Comparison of ENCODE assay signal across 14 cellular contexts in the genomic region with DNA sequence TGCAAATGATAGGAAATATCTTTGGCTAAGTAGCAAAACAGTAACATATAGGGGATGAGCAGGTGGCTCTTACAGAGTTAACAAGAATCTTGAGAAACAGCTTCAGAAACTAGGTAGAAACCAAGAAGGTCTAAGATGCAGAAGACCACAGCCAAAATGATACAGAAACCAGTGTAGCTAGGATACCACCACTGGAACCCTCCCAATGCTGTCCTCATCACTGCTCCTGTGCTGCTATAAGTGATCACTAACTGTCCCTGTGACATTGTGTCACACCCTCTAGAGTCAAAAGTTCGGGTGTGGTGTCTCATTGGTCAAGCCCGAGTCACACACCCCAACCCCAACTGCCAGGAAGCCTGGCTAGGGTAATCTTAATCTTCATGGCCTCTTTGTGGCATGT.
DNase-seq lines count a peak whose midpoint lies in the region; ATAC-seq and TF ChIP-seq lines count a peak whose summit lies in the region.
"Had no signal": no experiment of that assay in that cellular context is flagged by ENCODE, and none has a peak within 500 bp of the region (broad histone marks: within the 10 kb centered on the region; RNA-seq: fewer than 3 reads in every experiment).

No MANE protein-coding gene starts in this region.

- H3K36me3 Mint-ChIP-seq in stimulated activated effector memory CD8-positive, alpha-beta T cell treated with anti-CD3 and anti-CD28 coated beads, Interleukin-12 subunit alpha, Interleukin-12 subunit beta, amount 100 ng/mL, for 72 hours, result no peaks in the 10 kb centered on the region

- H3K27me3 ChIP-seq in left ventricle myocardium inferior (ENCODE audit: low read depth) (no peaks in the 10 kb centered on the region), hepatocyte (no peaks in the 10 kb centered on the region)
- H3K27me3 ChIP-seq: upper lobe of right lung had no signal

- no peaks in the 10 kb centered on the region for H3K4me1 Mint-ChIP-seq in stimulated activated effector memory CD8-positive, alpha-beta T cell treated with anti-CD3 and anti-CD28 coated beads, Interleukin-12 subunit alpha, Interleukin-12 subunit beta, amount 100 ng/mL, for 72 hours

- no peaks in the 10 kb centered on the region for H3K9me2 ChIP-seq in hepatocyte (replicated peaks; ENCODE audit: insufficient read depth)

- no peaks in the 10 kb centered on the region for H4K20me1 ChIP-seq in hepatocyte (ENCODE audit: insufficient read depth, poor library complexity, severe bottlenecking)

- H3K79me2 ChIP-seq in hepatocyte, result no peaks in the 10 kb centered on the region

- H2AFZ ChIP-seq in hepatocyte, result no peak overlapping the region

- H3K9me3 ChIP-seq in left ventricle myocardium inferior (replicated peaks) (no peaks in the 10 kb centered on the region), hepatocyte (ENCODE audit: low read depth) (no peaks in the 10 kb centered on the region)
- H3K9me3 ChIP-seq: upper lobe of right lung had no signal

- DNase-seq in left ventricle myocardium superior (no peak), left ventricle myocardium inferior (no peak), hepatocyte (ENCODE audit: low spot score) (no peak), NAMALWA (ENCODE audit: low spot score) (no peak)
- DNase-seq in stimulated activated effector memory CD8-positive, alpha-beta T cell treated with anti-CD3 and anti-CD28 coated beads, Interleukin-12 subunit alpha, Interleukin-12 subunit beta, amount 100 ng/mL, for 72 hours (ENCODE audit: low spot score in 2 of 2), result no peak
- DNase-seq in NK-92 treated with Interleukin-12 subunit alpha and Interleukin-12 subunit beta, amount 100 ng/mL, for 24 hours (lab: John Stamatoyannopoulos, UW), result no peak
- DNase-seq: activated CD4-positive, alpha-beta T cell treated with anti-CD3 and anti-CD28 coated beads for 48 hours; NCI-H1092; NCI-H446 treated with DMSO at 0.1 percent for 48 hours; occipital lobe; upper lobe of right lung had no signal

- H3K4me3 ChIP-seq in left ventricle myocardium inferior, result no peak overlapping the region
- H3K4me3 ChIP-seq in hepatocyte, result no peak overlapping the region
- H3K4me3 ChIP-seq: upper lobe of right lung had no signal

- H3K27ac Mint-ChIP-seq in stimulated activated effector memory CD8-positive, alpha-beta T cell treated with anti-CD3 and anti-CD28 coated beads, Interleukin-12 subunit alpha, Interleukin-12 subunit beta, amount 100 ng/mL, for 72 hours, result no peak overlapping the region
- H3K27ac Mint-ChIP-seq: T-helper 1 cell treated with Interleukin-12 subunit alpha and Interleukin-12 subunit beta and Interleukin-4 antibody, amounts not matched to agents 30 μg/mL and 1 μg/mL, for 36 hours had no signal

- H3K27ac ChIP-seq in left ventricle myocardium inferior (replicated peaks) (no peak overlapping the region), hepatocyte (no peak overlapping the region)
- H3K27ac ChIP-seq: upper lobe of right lung had no signal

- TF ChIP-seq CTCF in left ventricle myocardium inferior (IDR thresholded peaks at IDR 0.05; ENCODE audit: borderline replicate concordance), result no peak
- no peak for TF ChIP-seq CTCF in hepatocyte (IDR thresholded peaks at IDR 0.05; ENCODE audit: poor library complexity)

- no peak overlapping the region for H3K4me3 Mint-ChIP-seq in stimulated activated effector memory CD8-positive, alpha-beta T cell treated with anti-CD3 and anti-CD28 coated beads, Interleukin-12 subunit alpha, Interleukin-12 subunit beta, amount 100 ng/mL, for 72 hours
- H3K4me3 Mint-ChIP-seq: T-helper 1 cell treated with Interleukin-12 subunit alpha and Interleukin-12 subunit beta and Interleukin-4 antibody, amounts not matched to agents 30 μg/mL and 1 μg/mL, for 36 hours had no signal

- no peak overlapping the region for H3K4me2 ChIP-seq in hepatocyte

- WGBS in hepatocyte (ENCODE audit: low lambda C conversion rate, missing lambda C conversion rate), result 87% methylated on average over 2 of the region's 2 CpGs

- H3K9me3 Mint-ChIP-seq in stimulated activated effector memory CD8-positive, alpha-beta T cell treated with anti-CD3 and anti-CD28 coated beads, Interleukin-12 subunit alpha, Interleukin-12 subunit beta, amount 100 ng/mL, for 72 hours, result no peaks in the 10 kb centered on the region
- H3K9me3 Mint-ChIP-seq: T-helper 1 cell treated with Interleukin-12 subunit alpha and Interleukin-12 subunit beta and Interleukin-4 antibody, amounts not matched to agents 30 μg/mL and 1 μg/mL, for 36 hours had no signal

- H3K4me1 ChIP-seq in left ventricle myocardium inferior (peaks cover 23% of the 10 kb centered on the region), hepatocyte (ENCODE audit: insufficient read depth) (no peaks in the 10 kb centered on the region)
- H3K4me1 ChIP-seq: upper lobe of right lung had no signal

- ATAC-seq in left ventricle myocardium superior (peak; percentile 29), GM21528 (IDR thresholded peaks at IDR 0.05; ENCODE audit: low FRiP score, unreplicated experiment) (peak; percentile 89), HG03108 (IDR thresholded peaks at IDR 0.05; ENCODE audit: unreplicated experiment) (peak; percentile 81)
- ATAC-seq in stimulated activated effector memory CD8-positive, alpha-beta T cell treated with anti-CD3 and anti-CD28 coated beads, Interleukin-12 subunit alpha, Interleukin-12 subunit beta, amount 100 ng/mL, for 72 hours, result peak; percentile 81
- ATAC-seq: upper lobe of right lung had no signal

- H3K36me3 ChIP-seq in left ventricle myocardium inferior (no peaks in the 10 kb centered on the region), hepatocyte (replicated peaks; ENCODE audit: insufficient read depth, low read depth) (no peaks in the 10 kb centered on the region)
- H3K36me3 ChIP-seq: upper lobe of right lung had no signal

- intact Hi-C loops in left ventricle myocardium superior (cut with micrococcal nuclease), result no loop called here
- intact Hi-C loops in left ventricle myocardium inferior (cut with micrococcal nuclease), result no loop called here

Comparison
In these comparisons a context has a peak if more than half of its experiments do, and no peak if none do; other contexts are left out.
1. ATAC-seq: peak in every context shown above with its lines; median percentile 89 in GM21528; 81 in HG03108; 81 in stimulated activated effector memory CD8-positive, alpha-beta T cell treated with anti-CD3 and anti-CD28 coated beads, Interleukin-12 subunit alpha, Interleukin-12 subunit beta, amount 100 ng/mL, for 72 hours; 29 in left ventricle myocardium superior.